ENCODE assay signal across 12 cellular contexts in the genomic region with DNA sequence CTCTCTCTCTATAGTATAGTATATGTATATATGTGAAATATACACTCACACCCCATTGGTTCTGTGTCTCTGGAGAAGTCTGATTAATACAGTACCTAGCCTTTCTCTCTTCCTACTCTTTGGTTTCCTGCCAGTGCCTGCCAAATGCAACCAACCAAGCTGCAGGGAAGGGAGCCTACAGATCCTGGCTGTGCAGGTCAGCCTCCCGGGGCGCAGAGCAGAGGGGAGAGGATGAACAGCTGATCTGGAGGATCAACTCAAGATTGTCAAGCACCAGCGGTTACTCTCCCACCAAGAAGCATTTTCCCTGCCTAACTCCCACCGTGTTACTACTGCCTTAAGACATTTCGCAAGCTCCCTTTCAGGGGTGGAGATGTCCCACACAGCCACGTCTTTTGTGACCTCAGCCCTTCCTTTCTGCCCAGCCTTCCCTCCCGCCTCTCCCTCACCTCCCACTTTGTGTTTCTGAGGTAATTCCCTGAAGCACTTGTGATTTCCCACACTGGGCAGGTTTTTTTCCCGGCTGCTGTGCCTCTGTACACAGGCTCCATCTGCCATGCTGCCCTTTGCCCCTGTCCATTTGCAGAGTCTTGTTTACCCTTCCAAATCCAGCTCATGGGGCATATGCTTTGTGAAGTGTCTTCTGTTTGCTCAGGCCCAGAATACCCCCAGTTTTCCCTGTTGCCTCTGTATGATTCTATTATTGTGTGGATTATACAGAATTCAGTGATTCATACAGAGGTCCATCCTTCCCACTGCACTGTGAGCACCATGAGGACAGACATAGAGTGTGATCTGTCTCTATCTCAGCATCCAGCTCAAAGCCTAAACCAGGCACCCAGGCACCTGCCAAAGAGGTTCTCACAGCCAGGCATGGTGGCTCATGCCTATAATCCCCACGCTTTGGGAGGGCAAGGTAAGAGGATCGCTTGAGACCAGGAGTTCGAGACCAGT. TPM values are rescaled to one million over a fixed set of nuclear protein-coding genes. Genes with fewer than 3 reads are reported as not detected.
DNase-seq lines count a peak whose midpoint lies in the region; ATAC-seq and TF ChIP-seq lines count a peak whose summit lies in the region.
"Had no signal": no experiment of that assay in that cellular context is flagged by ENCODE, and none has a peak within 500 bp of the region (broad histone marks: within the 10 kb centered on the region; RNA-seq: fewer than 3 reads in every experiment).

No MANE protein-coding gene starts in this region.

- H3K4me3 Mint-ChIP-seq in neural progenitor cell, result no peak overlapping the region
- no peak overlapping the region for H3K4me3 Mint-ChIP-seq in activated naive CD8-positive, alpha-beta T cell treated with anti-CD3 and anti-CD28 coated beads, Interleukin-2, amount 50 U/mL, for 24 hours
- H3K4me3 Mint-ChIP-seq: activated CD4-positive, alpha-beta T cell treated with anti-CD3 and anti-CD28 coated beads, Interleukin-2, amount 10 ng/mL, durations not matched to agents 24 days and 14 days; stimulated activated naive CD8-positive, alpha-beta T cell treated with anti-CD3 and anti-CD28 coated beads, Interleukin-15, Interleukin-2, amounts not matched to agents 100 ng/mL and 50 ng/mL, for 24 hours had no signal

- H3K36me3 ChIP-seq in neural progenitor cell, result no peaks in the 10 kb centered on the region

- no peaks in the 10 kb centered on the region for H3F3A ChIP-seq in neural progenitor cell (ENCODE audit: low read depth)

- H4K20me1 ChIP-seq in neural progenitor cell (ENCODE audit: low read depth), result no peaks in the 10 kb centered on the region

- H3K27me3 ChIP-seq in neural progenitor cell, result no peaks in the 10 kb centered on the region

- H3K36me3 Mint-ChIP-seq in neural progenitor cell, result no peaks in the 10 kb centered on the region
- no peaks in the 10 kb centered on the region for H3K36me3 Mint-ChIP-seq in activated naive CD8-positive, alpha-beta T cell treated with anti-CD3 and anti-CD28 coated beads, Interleukin-2, amount 50 U/mL, for 24 hours (ENCODE audit: low read depth)

- peaks cover 3% of the 10 kb centered on the region for H3K4me1 ChIP-seq in neural progenitor cell

- DNase-seq in DMS53 (lab: John Stamatoyannopoulos, UW), result peak; percentile 99
- peak; percentile 89 for DNase-seq in NCI-H146 (lab: John Stamatoyannopoulos, UW)
- DNase-seq in neural progenitor cell (ENCODE audit: low spot score), result no peak
- DNase-seq in activated naive CD4-positive, alpha-beta T cell treated with Interleukin-2 at 50 U/mL for 16 hours, result no peak
- DNase-seq in activated naive CD8-positive, alpha-beta T cell treated with anti-CD3 and anti-CD28 coated beads, Interleukin-2, amount 50 U/mL, for 24 hours, result no peak
- DNase-seq in NCI-H2029 treated with DMSO at 0.1 percent for 48 hours (lab: John Stamatoyannopoulos, UW), result no peak
- DNase-seq: activated CD4-positive, alpha-beta T cell treated with anti-CD3 and anti-CD28 coated beads, Interleukin-2, amount 10 ng/mL, durations not matched to agents 24 days and 14 days; NCI-H1930; stimulated activated CD4-positive, alpha-beta T cell treated with anti-CD3 and anti-CD28 coated beads, Interleukin-4, amount 100 ng/mL, for 4 hours had no signal

- no peak overlapping the region for H3K4me2 ChIP-seq in neural progenitor cell

- TF ChIP-seq CTCF in neural progenitor cell (IDR thresholded peaks at IDR 0.05), result no peak

- H3K79me2 ChIP-seq in neural progenitor cell (ENCODE audit: low read depth), result no peaks in the 10 kb centered on the region

- ATAC-seq in esophagus mucosa (peak; percentile 19), HG03196 (IDR thresholded peaks at IDR 0.05; ENCODE audit: unreplicated experiment) (no peak)
- ATAC-seq in activated naive CD8-positive, alpha-beta T cell treated with anti-CD3 and anti-CD28 coated beads, Interleukin-2, amount 50 U/mL, for 24 hours, result no peak

- peak overlapping the region; percentile 27 for H2AFZ ChIP-seq in neural progenitor cell (replicated peaks)

- peaks cover 2% of the 10 kb centered on the region for H3K27me3 Mint-ChIP-seq in neural progenitor cell (ENCODE audit: insufficient read depth, low read depth)
- peaks cover 13% of the 10 kb centered on the region for H3K27me3 Mint-ChIP-seq in activated naive CD8-positive, alpha-beta T cell treated with anti-CD3 and anti-CD28 coated beads, Interleukin-2, amount 50 U/mL, for 24 hours

- H3K4me3 ChIP-seq in neural progenitor cell, result no peak overlapping the region

- H3K4me1 Mint-ChIP-seq in neural progenitor cell, result peaks cover 3% of the 10 kb centered on the region
- no peaks in the 10 kb centered on the region for H3K4me1 Mint-ChIP-seq in activated naive CD8-positive, alpha-beta T cell treated with anti-CD3 and anti-CD28 coated beads, Interleukin-2, amount 50 U/mL, for 24 hours
- H3K4me1 Mint-ChIP-seq: activated CD4-positive, alpha-beta T cell treated with anti-CD3 and anti-CD28 coated beads, Interleukin-2, amount 10 ng/mL, durations not matched to agents 24 days and 14 days had no signal

- H3K9me3 ChIP-seq in neural progenitor cell (ENCODE audit: low read depth), result no peaks in the 10 kb centered on the region

- no peak overlapping the region for H3K27ac ChIP-seq in neural progenitor cell

- H3K9me3 Mint-ChIP-seq in neural progenitor cell, result no peaks in the 10 kb centered on the region
- H3K9me3 Mint-ChIP-seq in activated naive CD8-positive, alpha-beta T cell treated with anti-CD3 and anti-CD28 coated beads, Interleukin-2, amount 50 U/mL, for 24 hours, result no peaks in the 10 kb centered on the region
- H3K9me3 Mint-ChIP-seq: activated CD4-positive, alpha-beta T cell treated with anti-CD3 and anti-CD28 coated beads, Interleukin-2, amount 10 ng/mL, durations not matched to agents 24 days and 14 days; stimulated activated naive CD8-positive, alpha-beta T cell treated with anti-CD3 and anti-CD28 coated beads, Interleukin-15, Interleukin-2, amounts not matched to agents 100 ng/mL and 50 ng/mL, for 24 hours had no signal

- no peak overlapping the region for H3K27ac Mint-ChIP-seq in neural progenitor cell
- no peak overlapping the region for H3K27ac Mint-ChIP-seq in activated naive CD8-positive, alpha-beta T cell treated with anti-CD3 and anti-CD28 coated beads, Interleukin-2, amount 50 U/mL, for 24 hours
- H3K27ac Mint-ChIP-seq: activated CD4-positive, alpha-beta T cell treated with anti-CD3 and anti-CD28 coated beads, Interleukin-2, amount 10 ng/mL, durations not matched to agents 24 days and 14 days; stimulated activated naive CD8-positive, alpha-beta T cell treated with anti-CD3 and anti-CD28 coated beads, Interleukin-15, Interleukin-2, amounts not matched to agents 100 ng/mL and 50 ng/mL, for 24 hours had no signal

- no peak overlapping the region for H3K9ac ChIP-seq in neural progenitor cell

RNA-seq across cellular contexts. Expression of gene PAPSS2, which starts 40.9 kb away (rescaled TPM):
- total RNA-seq in esophagus mucosa, result 10.4 TPM
- 4.0 and 6.0 TPM in 2 replicates for total RNA-seq in neural progenitor cell (ENCODE audit: low replicate concordance)
- total RNA-seq: activated CD4-positive, alpha-beta T cell treated with anti-CD3 and anti-CD28 coated beads, Interleukin-2, amount 10 ng/mL, durations not matched to agents 24 days and 14 days had no signal

Comparison
In these comparisons a context has a peak if more than half of its experiments do, and no peak if none do; other contexts are left out.
1. DNase-seq: peak in DMS53 (single experiment) and NCI-H146 (single experiment); none in neural progenitor cell (single experiment), activated naive CD4-positive, alpha-beta T cell treated with Interleukin-2 at 50 U/mL for 16 hours (single experiment), activated naive CD8-positive, alpha-beta T cell treated with anti-CD3 and anti-CD28 coated beads, Interleukin-2, amount 50 U/mL, for 24 hours (single experiment) and NCI-H2029 treated with DMSO at 0.1 percent for 48 hours (single experiment).